Comparison of ENCODE assay signal across 1 cellular context in the genomic region with DNA sequence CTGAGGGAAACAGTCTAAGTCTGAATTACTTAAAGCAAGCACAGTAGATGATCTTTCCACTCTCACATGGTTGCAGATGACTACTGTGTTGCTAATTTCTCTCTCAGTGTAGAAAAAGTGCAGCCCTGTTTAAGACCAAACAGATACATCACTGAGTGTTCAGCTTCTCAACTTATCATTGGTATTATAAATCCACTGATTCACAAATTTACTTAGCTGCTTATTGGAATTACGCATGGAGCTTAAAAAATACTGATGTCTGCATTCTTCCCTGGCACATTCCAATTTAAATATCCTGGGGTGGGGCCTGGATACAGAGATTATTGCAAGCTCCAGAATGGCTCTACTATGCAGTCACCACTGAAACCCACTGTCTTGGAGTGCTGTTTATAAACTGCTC.
TF ChIP-seq lines count a peak whose summit lies in the region.

No MANE protein-coding gene starts in this region.

TF ChIP-seq in SK-N-SH treated with all-trans-retinoic acid at 6 μM for 48 hours, 23 proteins besides CTCF, POLR2A, EP300 and RAD21 (continued from another document):
- TF ChIP-seq, protein P1, sequence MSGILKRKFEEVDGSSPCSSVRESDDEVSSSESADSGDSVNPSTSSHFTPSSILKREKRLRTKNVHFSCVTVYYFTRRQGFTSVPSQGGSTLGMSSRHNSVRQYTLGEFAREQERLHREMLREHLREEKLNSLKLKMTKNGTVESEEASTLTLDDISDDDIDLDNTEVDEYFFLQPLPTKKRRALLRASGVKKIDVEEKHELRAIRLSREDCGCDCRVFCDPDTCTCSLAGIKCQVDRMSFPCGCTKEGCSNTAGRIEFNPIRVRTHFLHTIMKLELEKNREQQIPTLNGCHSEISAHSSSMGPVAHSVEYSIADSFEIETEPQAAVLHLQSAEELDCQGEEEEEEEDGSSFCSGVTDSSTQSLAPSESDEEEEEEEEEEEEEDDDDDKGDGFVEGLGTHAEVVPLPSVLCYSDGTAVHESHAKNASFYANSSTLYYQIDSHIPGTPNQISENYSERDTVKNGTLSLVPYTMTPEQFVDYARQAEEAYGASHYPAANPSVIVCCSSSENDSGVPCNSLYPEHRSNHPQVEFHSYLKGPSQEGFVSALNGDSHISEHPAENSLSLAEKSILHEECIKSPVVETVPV (CRISPR knock-in tag; IDR thresholded peaks at IDR 0.05) = no peak
- TF ChIP-seq, protein P2, sequence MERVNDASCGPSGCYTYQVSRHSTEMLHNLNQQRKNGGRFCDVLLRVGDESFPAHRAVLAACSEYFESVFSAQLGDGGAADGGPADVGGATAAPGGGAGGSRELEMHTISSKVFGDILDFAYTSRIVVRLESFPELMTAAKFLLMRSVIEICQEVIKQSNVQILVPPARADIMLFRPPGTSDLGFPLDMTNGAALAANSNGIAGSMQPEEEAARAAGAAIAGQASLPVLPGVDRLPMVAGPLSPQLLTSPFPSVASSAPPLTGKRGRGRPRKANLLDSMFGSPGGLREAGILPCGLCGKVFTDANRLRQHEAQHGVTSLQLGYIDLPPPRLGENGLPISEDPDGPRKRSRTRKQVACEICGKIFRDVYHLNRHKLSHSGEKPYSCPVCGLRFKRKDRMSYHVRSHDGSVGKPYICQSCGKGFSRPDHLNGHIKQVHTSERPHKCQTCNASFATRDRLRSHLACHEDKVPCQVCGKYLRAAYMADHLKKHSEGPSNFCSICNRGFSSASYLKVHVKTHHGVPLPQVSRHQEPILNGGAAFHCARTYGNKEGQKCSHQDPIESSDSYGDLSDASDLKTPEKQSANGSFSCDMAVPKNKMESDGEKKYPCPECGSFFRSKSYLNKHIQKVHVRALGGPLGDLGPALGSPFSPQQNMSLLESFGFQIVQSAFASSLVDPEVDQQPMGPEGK (CRISPR knock-in tag; IDR thresholded peaks at IDR 0.05; ENCODE audit: borderline replicate concordance) = no peak
- no peak for TF ChIP-seq ZNF70 (CRISPR knock-in tag; IDR thresholded peaks at IDR 0.05)
- no peak for TF ChIP-seq OSR1 (CRISPR knock-in tag; IDR thresholded peaks at IDR 0.05)
